1 cellular context compared by ENCODE assay signal in the genomic region with DNA sequence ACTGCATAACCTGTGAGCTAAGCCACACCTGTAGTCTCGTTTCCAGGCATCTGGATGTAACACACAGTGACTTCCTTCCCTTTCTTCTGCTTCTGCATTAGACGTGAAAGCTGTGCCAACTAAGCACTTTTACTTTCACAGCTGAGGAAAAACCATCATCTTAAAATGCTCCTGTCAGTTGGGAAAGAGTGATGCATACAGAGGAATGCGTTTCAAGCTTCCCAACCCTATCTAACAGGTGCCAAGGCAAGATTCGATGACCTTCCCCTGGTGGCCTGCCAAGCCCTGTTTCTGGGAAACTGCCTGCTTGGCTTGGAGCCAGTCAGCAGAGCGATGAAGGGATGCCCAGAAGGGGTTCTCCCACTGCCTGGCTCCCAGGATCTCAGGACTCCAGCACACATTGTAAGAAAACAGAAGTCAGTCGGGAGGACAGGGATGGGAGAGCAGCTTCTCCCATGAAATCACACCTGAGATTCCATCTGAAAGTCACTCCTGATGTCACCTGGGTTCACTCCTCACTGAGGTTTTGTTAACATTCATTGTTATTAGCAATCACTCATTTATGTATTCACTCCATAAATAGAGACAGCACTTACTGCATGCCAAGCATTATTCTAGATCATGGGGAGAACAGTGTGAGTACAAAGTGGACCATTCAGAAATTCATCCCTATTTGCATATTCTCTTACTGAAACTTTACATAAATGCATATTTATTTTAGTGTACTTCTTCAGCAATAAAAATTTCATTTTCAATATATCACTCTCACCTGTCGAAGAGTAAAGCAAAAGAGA.
TF ChIP-seq lines count a peak whose summit lies in the region.

No MANE protein-coding gene starts in this region.

TF ChIP-seq in HEK293, 187 proteins besides CTCF, POLR2A, EP300 and RAD21 (continued from another document):
- no peak for TF ChIP-seq ZNF239 (tag by site-specific recombination; IDR thresholded peaks at IDR 0.05)
- TF ChIP-seq SCRT2 (tag by site-specific recombination; IDR thresholded peaks at IDR 0.05), result peak; percentile 62; the same call in 1 of the 2 replicates
- TF ChIP-seq PRDM1 (tag by site-specific recombination; IDR thresholded peaks at IDR 0.05), result peak; percentile 45; the same call in 1 of the 2 replicates
- no peak for TF ChIP-seq ZNF692 (tag by site-specific recombination; IDR thresholded peaks at IDR 0.05)
- no peak for TF ChIP-seq OVOL3 (tag by site-specific recombination; IDR thresholded peaks at IDR 0.05)
